Comparison of ENCODE assay signal across 1 cellular context in genomic region chr6:4109363-4109815, GRCh38.
TF ChIP-seq lines count a peak whose summit lies in the region.
"Not testable (repeated sequence)": the region's sequence is repeated elsewhere in the genome, so short reads cannot be mapped to it uniquely, and the experiment has no call there.

No MANE protein-coding gene starts in this region.

TF ChIP-seq in HepG2, 621 proteins besides CTCF, POLR2A, EP300 and RAD21:
- TF ChIP-seq CREM (IDR thresholded peaks at IDR 0.05) (peak; percentile 40; the same call in 1 of the 2 replicates), ARID5B (CRISPR knock-in tag; IDR thresholded peaks at IDR 0.05) (peak; percentile 82), ZNF792 (CRISPR knock-in tag; IDR thresholded peaks at IDR 0.05) (0 out of 2 replicates have a peak, but pooled peaks have one; percentile 36), HDAC1 (CRISPR knock-in tag; IDR thresholded peaks at IDR 0.05) (0 out of 2 replicates have a peak, but pooled peaks have one; percentile 21), KAT8 (CRISPR knock-in tag; IDR thresholded peaks at IDR 0.05) (0 out of 2 replicates have a peak, but pooled peaks have one; percentile 39), NR2F6 (IDR thresholded peaks at IDR 0.05) (0 out of 2 replicates have a peak, but pooled peaks have one; percentile 36), SAP130 (CRISPR knock-in tag; IDR thresholded peaks at IDR 0.05; ENCODE audit: low read depth) (peak; percentile 28; the same call in 1 of the 2 replicates), YEATS4 (CRISPR knock-in tag; IDR thresholded peaks at IDR 0.05; ENCODE audit: borderline replicate concordance) (0 out of 2 replicates have a peak, but pooled peaks have one; percentile 31), PAXIP1 (CRISPR knock-in tag; conservative IDR thresholded peaks at IDR 0.05) (peak; percentile 62), SOX13 (CRISPR knock-in tag; conservative IDR thresholded peaks at IDR 0.05 in 1 of 2, IDR thresholded peaks at IDR 0.05 in 1 of 2) (peak in 1 of 2 experiments; percentile 58; a peak in 2 of 4 replicates), GATAD2A (CRISPR knock-in tag; IDR thresholded peaks at IDR 0.05) (peak; percentile 76), ZNF614 (CRISPR knock-in tag; IDR thresholded peaks at IDR 0.05; ENCODE audit: borderline replicate concordance) (peak; percentile 79), CREB1 (CRISPR knock-in tag; IDR thresholded peaks at IDR 0.05) (peak; percentile 56), FOXP1 (CRISPR knock-in tag; IDR thresholded peaks at IDR 0.05) (peak; percentile 13; the same call in 1 of the 2 replicates), HMG20A (CRISPR knock-in tag; IDR thresholded peaks at IDR 0.05; ENCODE audit: borderline replicate concordance) (peak; percentile 64; the same call in 1 of the 2 replicates), SOX6 (CRISPR knock-in tag; IDR thresholded peaks at IDR 0.05) (peak; percentile 27; the same call in 1 of the 2 replicates), HNF4A (CRISPR knock-in tag; IDR thresholded peaks at IDR 0.05) (peak; percentile 60), CEBPG (CRISPR knock-in tag; IDR thresholded peaks at IDR 0.05) (0 out of 2 replicates have a peak, but pooled peaks have one; percentile 6), ELF3 (CRISPR knock-in tag; IDR thresholded peaks at IDR 0.05) (peak; percentile 56; the same call in 1 of the 2 replicates), FOXA3 (CRISPR knock-in tag; IDR thresholded peaks at IDR 0.05) (0 out of 2 replicates have a peak, but pooled peaks have one; percentile 11), PPARG (CRISPR knock-in tag; conservative IDR thresholded peaks at IDR 0.05) (peak; percentile 44; the same call in 1 of the 2 replicates), ETV5 (CRISPR knock-in tag; IDR thresholded peaks at IDR 0.05; ENCODE audit: borderline replicate concordance) (peak; percentile 45; the same call in 1 of the 2 replicates)
- not testable (repeated sequence) for TF ChIP-seq CREM (CRISPR knock-in tag; IDR thresholded peaks at IDR 0.05); NR2F6 (CRISPR knock-in tag; IDR thresholded peaks at IDR 0.05); SOX13 (IDR thresholded peaks at IDR 0.05); CREB1 (IDR thresholded peaks at IDR 0.05); FOXP1 (IDR thresholded peaks at IDR 0.05); SOX6 (IDR thresholded peaks at IDR 0.05)
